Comparison of ENCODE assay signal across 6 cellular contexts in the genomic region with DNA sequence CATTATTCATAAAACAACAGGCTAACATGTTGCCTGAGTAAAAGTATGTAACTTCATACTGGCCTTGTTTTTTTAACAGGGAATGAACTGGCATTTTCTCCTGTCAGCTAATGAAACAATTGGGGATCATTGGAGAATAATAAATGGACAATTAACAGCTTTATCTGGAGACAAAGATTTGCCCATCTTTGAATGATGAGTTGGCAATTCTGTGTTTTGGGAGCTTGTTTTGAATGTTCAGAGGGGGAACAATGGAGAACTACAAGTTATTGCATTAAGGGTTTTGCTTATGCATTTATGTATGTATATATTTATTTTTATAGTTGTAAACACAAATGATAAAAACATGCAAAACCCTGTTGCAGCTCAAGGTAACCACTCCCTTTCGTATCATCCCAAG.
"Had no signal": no experiment of that assay in that cellular context is flagged by ENCODE, and none has a peak within 500 bp of the region (broad histone marks: within the 10 kb centered on the region; RNA-seq: fewer than 3 reads in every experiment).

No MANE protein-coding gene starts in this region.

- H3K4me3 ChIP-seq: K562 had no signal

- H3K9ac ChIP-seq: KMS-11 had no signal

- DNase-seq: IMR-90, KBM-7, KG1 had no signal

- ATAC-seq: K562 had no signal

- H3K27ac ChIP-seq: HL-60, KMS-11 had no signal

- FAIRE-seq: K562 had no signal

- H3K4me2 ChIP-seq: KMS-11 had no signal
